ENCODE assay signal across 1 cellular context in the genomic region with DNA sequence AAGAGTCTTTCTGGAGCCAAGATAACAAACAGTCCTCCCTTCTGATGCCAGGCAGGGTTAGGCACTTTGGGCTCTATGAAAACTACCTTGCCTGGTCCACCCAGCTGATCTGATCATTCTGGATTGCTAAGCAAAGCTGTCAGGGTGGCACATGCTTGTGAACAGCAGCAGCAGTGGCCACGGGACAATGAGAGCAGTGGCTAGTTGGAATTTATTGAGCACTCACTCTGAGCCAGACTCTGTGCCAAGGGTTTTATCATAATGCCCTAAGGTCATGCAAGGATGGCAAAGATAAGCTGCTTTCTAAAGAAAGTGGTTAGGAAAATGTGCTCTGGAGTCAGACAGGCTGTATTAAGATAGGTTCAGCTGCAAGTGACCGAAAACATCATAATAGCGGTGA.
TF ChIP-seq lines count a peak whose summit lies in the region.

No MANE protein-coding gene starts in this region.

TF ChIP-seq in IMR-90, 13 proteins besides CTCF, POLR2A, EP300 and RAD21:
- TF ChIP-seq MXI1 (IDR thresholded peaks at IDR 0.05; ENCODE audit: borderline replicate concordance, low read depth, low read length) (no peak), RCOR1 (IDR thresholded peaks at IDR 0.05; ENCODE audit: insufficient replicate concordance, low read length) (no peak), MAZ (IDR thresholded peaks at IDR 0.05; ENCODE audit: borderline replicate concordance, low read depth, low read length) (no peak), NFE2L2 (IDR thresholded peaks at IDR 0.05; ENCODE audit: low read depth, low read length) (no peak)
- TF ChIP-seq, protein P1, sequence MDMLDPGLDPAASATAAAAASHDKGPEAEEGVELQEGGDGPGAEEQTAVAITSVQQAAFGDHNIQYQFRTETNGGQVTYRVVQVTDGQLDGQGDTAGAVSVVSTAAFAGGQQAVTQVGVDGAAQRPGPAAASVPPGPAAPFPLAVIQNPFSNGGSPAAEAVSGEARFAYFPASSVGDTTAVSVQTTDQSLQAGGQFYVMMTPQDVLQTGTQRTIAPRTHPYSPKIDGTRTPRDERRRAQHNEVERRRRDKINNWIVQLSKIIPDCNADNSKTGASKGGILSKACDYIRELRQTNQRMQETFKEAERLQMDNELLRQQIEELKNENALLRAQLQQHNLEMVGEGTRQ (IDR thresholded peaks at IDR 0.05; ENCODE audit: low read depth, low read length), result no peak
- TF ChIP-seq, protein P2, sequence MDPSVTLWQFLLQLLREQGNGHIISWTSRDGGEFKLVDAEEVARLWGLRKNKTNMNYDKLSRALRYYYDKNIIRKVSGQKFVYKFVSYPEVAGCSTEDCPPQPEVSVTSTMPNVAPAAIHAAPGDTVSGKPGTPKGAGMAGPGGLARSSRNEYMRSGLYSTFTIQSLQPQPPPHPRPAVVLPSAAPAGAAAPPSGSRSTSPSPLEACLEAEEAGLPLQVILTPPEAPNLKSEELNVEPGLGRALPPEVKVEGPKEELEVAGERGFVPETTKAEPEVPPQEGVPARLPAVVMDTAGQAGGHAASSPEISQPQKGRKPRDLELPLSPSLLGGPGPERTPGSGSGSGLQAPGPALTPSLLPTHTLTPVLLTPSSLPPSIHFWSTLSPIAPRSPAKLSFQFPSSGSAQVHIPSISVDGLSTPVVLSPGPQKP (IDR thresholded peaks at IDR 0.05; ENCODE audit: borderline replicate concordance, low read depth, low read length), result no peak
